In genomic region chr1:25744636-25745425, GRCh38 we compare ENCODE assay signal across 2 cellular contexts.
TF ChIP-seq lines count a peak whose summit lies in the region.

No MANE protein-coding gene starts in this region.

TF ChIP-seq in liver, 16 proteins besides CTCF, POLR2A, EP300 and RAD21:
- no peak for TF ChIP-seq MAX (IDR thresholded peaks at IDR 0.05)

TF ChIP-seq in HepG2, 621 proteins besides CTCF, POLR2A, EP300 and RAD21:
- no peak for TF ChIP-seq ZNF678 (CRISPR knock-in tag; IDR thresholded peaks at IDR 0.05)
- TF ChIP-seq SOX13 (IDR thresholded peaks at IDR 0.05) = no peak
- no peak for TF ChIP-seq SOX13 (CRISPR knock-in tag; conservative IDR thresholded peaks at IDR 0.05 in 1 of 2, IDR thresholded peaks at IDR 0.05 in 1 of 2)
- no peak for TF ChIP-seq CBX5 (CRISPR knock-in tag; IDR thresholded peaks at IDR 0.05; ENCODE audit: borderline replicate concordance)
- no peak for TF ChIP-seq PCBP1 (IDR thresholded peaks at IDR 0.05; ENCODE audit: borderline replicate concordance, low read depth, low read length)
- no peak for TF ChIP-seq CEBPG (CRISPR knock-in tag; IDR thresholded peaks at IDR 0.05)
